Comparison of ENCODE assay signal across 19 cellular contexts in genomic region chr10:127368937-127369336, GRCh38.
A peak's percentile ranks its signal among the peaks of the same experiment; 100 is the strongest.
DNase-seq lines count a peak whose midpoint lies in the region; ATAC-seq and FAIRE-seq lines count a peak whose summit lies in the region.
"Had no signal": no experiment of that assay in that cellular context is flagged by ENCODE, and none has a peak within 500 bp of the region (broad histone marks: within the 10 kb centered on the region; RNA-seq: fewer than 3 reads in every experiment).

No MANE protein-coding gene starts in this region.

- FAIRE-seq in frontal cortex (lab: Jason Lieb, UNC), result peak; percentile 42
- FAIRE-seq: GM12891, GM18507, H1 had no signal

- H3K27ac Mint-ChIP-seq in activated T-cell treated with anti-CD3 and anti-CD28 coated beads, Interleukin-2, amount 50 U/mL, for 72 hours, result no peak overlapping the region
- H3K27ac Mint-ChIP-seq: CD4-positive, alpha-beta T cell had no signal

- H3K4me1 Mint-ChIP-seq in activated T-cell treated with anti-CD3 and anti-CD28 coated beads, Interleukin-2, amount 50 U/mL, for 72 hours (ENCODE audit: low read depth), result no peaks in the 10 kb centered on the region

- ATAC-seq in activated T-cell treated with anti-CD3 and anti-CD28 coated beads, Interleukin-2, amount 50 U/mL, for 72 hours (replicated peaks in 1 of 2), result no peak
- ATAC-seq: HCT116, Panc1 had no signal

- DNase-seq in NCI-H1092 (lab: John Stamatoyannopoulos, UW) (peak; percentile 14), RPMI7951 (ENCODE audit: low read depth) (peak; percentile 20), frontal cortex (ENCODE audit: low spot score in 2 of 2) (no peak), pons (ENCODE audit: low spot score) (peak; percentile 47), cerebellar nuclear complex (lab: John Stamatoyannopoulos, UW) (no peak), activated gamma-delta T cell (lab: John Stamatoyannopoulos, UW) (no peak)
- DNase-seq in activated T-cell treated with anti-CD3 and anti-CD28 coated beads, Interleukin-2, amount 50 U/mL, for 72 hours, result no peak
- DNase-seq: CD4-positive, alpha-beta T cell; COR-L47; KBM-7; NCI-H1694; NCI-H2081; NCI-H446; NCI-H69 had no signal

- H3K4me3 Mint-ChIP-seq in activated T-cell treated with anti-CD3 and anti-CD28 coated beads, Interleukin-2, amount 50 U/mL, for 72 hours, result no peak overlapping the region
- H3K4me3 Mint-ChIP-seq: CD4-positive, alpha-beta T cell had no signal

- no peaks in the 10 kb centered on the region for H3K36me3 Mint-ChIP-seq in activated T-cell treated with anti-CD3 and anti-CD28 coated beads, Interleukin-2, amount 50 U/mL, for 72 hours (ENCODE audit: insufficient read depth in 2 of 2)

- no peaks in the 10 kb centered on the region for H3K9me3 Mint-ChIP-seq in activated T-cell treated with anti-CD3 and anti-CD28 coated beads, Interleukin-2, amount 50 U/mL, for 72 hours
- H3K9me3 Mint-ChIP-seq: CD4-positive, alpha-beta T cell had no signal

- H3K27me3 Mint-ChIP-seq in activated T-cell treated with anti-CD3 and anti-CD28 coated beads, Interleukin-2, amount 50 U/mL, for 72 hours (ENCODE audit: low read depth), result no peaks in the 10 kb centered on the region

Comparison
In these comparisons a context has a peak if more than half of its experiments do, and no peak if none do; other contexts are left out.
1. DNase-seq: peak in NCI-H1092 (single experiment), RPMI7951 (single experiment) and pons (single experiment); none in frontal cortex (0 of 2), activated T-cell treated with anti-CD3 and anti-CD28 coated beads, Interleukin-2, amount 50 U/mL, for 72 hours (0 of 2), cerebellar nuclear complex (0 of 2) and activated gamma-delta T cell (single experiment).